ENCODE assay signal across 8 cellular contexts in genomic region chr1:89126234-89126580, GRCh38. TPM values are rescaled to one million over a fixed set of nuclear protein-coding genes. Genes with fewer than 3 reads are reported as not detected.
DNase-seq lines count a peak whose midpoint lies in the region; ATAC-seq, FAIRE-seq and TF ChIP-seq lines count a peak whose summit lies in the region.

No MANE protein-coding gene starts in this region.

- H3K4me1 Mint-ChIP-seq in HFFc6 (ENCODE audit: low read depth), result peaks cover 25% of the 10 kb centered on the region

- H3K36me3 ChIP-seq in DND-41 (ENCODE audit: insufficient read depth, low read length) (no peaks in the 10 kb centered on the region), K562 (ENCODE audit: control insufficient read depth, insufficient read depth, low read length) (no peaks in the 10 kb centered on the region), osteoblast (ENCODE audit: insufficient read depth, low read length) (no peaks in the 10 kb centered on the region), BE2C (no peaks in the 10 kb centered on the region)

- peak overlapping the region; percentile 72 for H3K27ac ChIP-seq in DND-41 (ENCODE audit: low read length)
- peak overlapping the region; percentile 58; the same call in 1 of the 3 replicates for H3K27ac ChIP-seq in K562 (ENCODE audit: extremely low read depth, low read depth, low read length)
- peak overlapping the region; percentile 57 for H3K27ac ChIP-seq in osteoblast (ENCODE audit: low read depth, low read length)

- H2AFZ ChIP-seq in DND-41 (ENCODE audit: low read depth, low read length) (peak overlapping the region; percentile 54; the same call in 1 of the 2 replicates), K562 (ENCODE audit: low read depth, low read length) (peak overlapping the region; percentile 65; the same call in 1 of the 2 replicates), osteoblast (ENCODE audit: low read length) (peak overlapping the region; percentile 98)

- no peak for TF ChIP-seq POLR2A in K562 (conservative IDR thresholded peaks at IDR 0.05)

- H3K4me2 ChIP-seq in DND-41 (ENCODE audit: insufficient read depth, low read length), result peak overlapping the region; percentile 46; the same call in 1 of the 2 replicates
- no peak overlapping the region for H3K4me2 ChIP-seq in K562 (ENCODE audit: insufficient read depth, low read length)
- H3K4me2 ChIP-seq in osteoblast (ENCODE audit: insufficient read depth, low read length), result peak overlapping the region; percentile 97

- H3K9ac ChIP-seq in DND-41 (ENCODE audit: low read depth, low read length), result no peak overlapping the region
- no peak overlapping the region for H3K9ac ChIP-seq in K562 (ENCODE audit: insufficient read depth in 1 of 2, low read depth in 2 of 2, low read length in 2 of 2)

- DNase-seq in DND-41, result no peak
- DNase-seq in HFFc6, result no peak
- DNase-seq in K562 (ENCODE audit: extremely low read depth in 1 of 4, low spot score in 3 of 4), result no peak
- DNase-seq in osteoblast (ENCODE audit: insufficient read length, low spot score, missing footprints), result no peak
- no peak for DNase-seq in GM20000 (ENCODE audit: low spot score)
- DNase-seq in BE2C, result no peak
- no peak for DNase-seq in NCI-H2081 (lab: John Stamatoyannopoulos, UW)
- DNase-seq in NCI-H69 (lab: John Stamatoyannopoulos, UW), result no peak

- TF ChIP-seq CTCF in DND-41 (IDR thresholded peaks at IDR 0.05; ENCODE audit: borderline replicate concordance, extremely low read depth, low read length, poor library complexity, severe bottlenecking) (no peak), HFFc6 (IDR thresholded peaks at IDR 0.05) (no peak), K562 (IDR thresholded peaks at IDR 0.05 in 2 of 3, conservative IDR thresholded peaks at IDR 0.05 in 1 of 3; ENCODE audit: insufficient read depth in 2 of 3, low read depth in 1 of 3, low read length in 3 of 3) (no peak), osteoblast (IDR thresholded peaks at IDR 0.05; ENCODE audit: extremely low read depth, low read depth, low read length) (no peak), GM20000 (IDR thresholded peaks at IDR 0.05; ENCODE audit: extremely low read depth, missing control alignments) (no peak), BE2C (IDR thresholded peaks at IDR 0.05; ENCODE audit: low read depth, low read length) (no peak)

- H3K9me3 ChIP-seq in DND-41 (ENCODE audit: insufficient read depth, low read length, severe bottlenecking) (no peaks in the 10 kb centered on the region), K562 (replicated peaks; ENCODE audit: control insufficient read depth, insufficient read depth, low read depth, low read length) (no peaks in the 10 kb centered on the region), osteoblast (ENCODE audit: low read depth, low read length) (no peaks in the 10 kb centered on the region), BE2C (no peaks in the 10 kb centered on the region)

- H3K4me3 Mint-ChIP-seq in HFFc6, result peak overlapping the region; percentile 67; the same call in 1 of the 2 replicates

- H3K4me1 ChIP-seq in DND-41 (ENCODE audit: insufficient read depth, low read length) (peaks cover 50% of the 10 kb centered on the region), K562 (replicated peaks in 1 of 2; ENCODE audit: control insufficient read depth in 2 of 2, insufficient read depth in 2 of 2, low read length in 2 of 2) (peaks cover 7 to 8% of the 10 kb centered on the region in 2 experiments; a peak in 3 of 5 replicates), osteoblast (ENCODE audit: insufficient read depth, low read length) (peaks cover 15% of the 10 kb centered on the region), BE2C (no peaks in the 10 kb centered on the region; the same call in 1 of the 2 replicates)

- intact Hi-C loops in K562 (cut with micrococcal nuclease), result no loop called here

- H3K9me3 Mint-ChIP-seq in HFFc6, result no peaks in the 10 kb centered on the region

- POLR2A ChIA-PET in K562 (lab: Yijun Ruan, JAX), result interaction anchor here (0.6 kb wide), 1 partner anchor 22 kb away, joined by 3 read pairs; no protein-coding TSS in a partner anchor

- H3K79me2 ChIP-seq in DND-41 (ENCODE audit: insufficient read depth, low read length) (no peaks in the 10 kb centered on the region), K562 (ENCODE audit: control insufficient read depth, insufficient read depth, low read length) (no peaks in the 10 kb centered on the region), osteoblast (ENCODE audit: insufficient read depth, low read length) (no peaks in the 10 kb centered on the region)

- in situ Hi-C loops in K562 (cut with MboI), result no loop called here

- no peaks in the 10 kb centered on the region for H3K9me1 ChIP-seq in K562 (ENCODE audit: control insufficient read depth, insufficient read depth, low read length)

- H3K27me3 Mint-ChIP-seq in HFFc6 (ENCODE audit: insufficient read depth), result peaks cover 5% of the 10 kb centered on the region

- no peak for TF ChIP-seq EP300 in K562 (IDR thresholded peaks at IDR 0.05; ENCODE audit: low read length)

- ATAC-seq in DND-41 (ENCODE audit: insufficient read depth, low read depth) (peak; percentile 30; the same call in 2 of the 3 replicates), K562 (no peak)

- H4K20me1 ChIP-seq in DND-41 (ENCODE audit: insufficient read depth, low read length) (no peaks in the 10 kb centered on the region), K562 (replicated peaks; ENCODE audit: control insufficient read depth, insufficient read depth, low read length) (no peaks in the 10 kb centered on the region), osteoblast (ENCODE audit: insufficient read depth, low read length) (no peaks in the 10 kb centered on the region)

- H3K4me3 ChIP-seq in DND-41 (ENCODE audit: low read depth in 1 of 2, low read length in 2 of 2), result no peak overlapping the region
- H3K4me3 ChIP-seq in K562, result no peak overlapping the region
- peak overlapping the region; percentile 80 for H3K4me3 ChIP-seq in osteoblast (ENCODE audit: insufficient read depth, low read length)
- H3K4me3 ChIP-seq in BE2C (ENCODE audit: low read depth, low read length), result no peak overlapping the region; the same call in 1 of the 2 replicates

- no peak for FAIRE-seq in K562 (lab: Jason Lieb, UNC)

- CTCF ChIA-PET in K562 (lab: Yijun Ruan, JAX; ENCODE audit: low intra/inter-chr PET ratio), result no interaction called here

- no peak for TF ChIP-seq RAD21 in K562 (CRISPR knock-in tag; conservative IDR thresholded peaks at IDR 0.05 in 1 of 2, IDR thresholded peaks at IDR 0.05 in 1 of 2)

- no peak overlapping the region for H3K27ac Mint-ChIP-seq in HFFc6

- no peaks in the 10 kb centered on the region for H3K36me3 Mint-ChIP-seq in HFFc6 (ENCODE audit: low read depth)

- H3K27me3 ChIP-seq in DND-41 (ENCODE audit: insufficient read depth, low read length, poor library complexity), result no peaks in the 10 kb centered on the region
- H3K27me3 ChIP-seq in K562 (ENCODE audit: control insufficient read depth in 2 of 2, insufficient read depth in 2 of 2, low read length in 2 of 2), result no peaks in the 10 kb centered on the region
- no peaks in the 10 kb centered on the region for H3K27me3 ChIP-seq in osteoblast (ENCODE audit: insufficient read depth, low read length)
- H3K27me3 ChIP-seq in BE2C, result no peaks in the 10 kb centered on the region

- BruUV-seq in K562 (replicated peaks; lab: Mats Ljungman, UMichigan), result no TSS peak

RNA-seq across cellular contexts. Expression of gene GBP2, which starts 0.3 kb away (rescaled TPM):
- under 1 TPM; 0.40 to 0.85 (median 0.52) TPM for total RNA-seq in HFFc6 (2021; fragmentation: NEBNext Ultra II Directional; extraction: Animal tissue kit (Norgen Biotek cat#: 25700))
- 0.21 and 0.55 TPM in 2 replicates for total RNA-seq in K562 (2011; cell fraction: chromatin; rRNA removed; ENCODE audit: low replicate concordance)
- 0.17 TPM in 1 of 2 replicates, not detected in the other for total RNA-seq in K562 (2011; cell fraction: nucleolus; rRNA removed)
- total RNA-seq in K562 (2011; cell fraction: nucleoplasm; rRNA removed), result 0.23 TPM in 1 of 2 replicates, not detected in the other
- 0.45 and 0.73 TPM in 2 replicates for total RNA-seq in K562 (2014; rRNA removed)
- total RNA-seq in K562 (2014; rRNA removed; fragmentation: Illumina TruSeq; extraction: Trizol), result 0.69 and 1.1 TPM in 2 replicates
- total RNA-seq in K562 (2015; rRNA removed; fragmentation: Illumina TruSeq; extraction: Trizol), result 2.0 and 2.2 TPM in 2 replicates
- total RNA-seq in K562 (2021), result 0.71 and 1.1 TPM in 2 replicates
- 0.45 and 2.2 TPM in 2 replicates for polyA plus RNA-seq in K562 (2011; rRNA removed)
- 0.21 and 1.7 TPM in 2 replicates for polyA plus RNA-seq in K562 (2011; cell fraction: cytosol; rRNA removed)
- 0.57 and 2.3 TPM in 2 replicates for polyA plus RNA-seq in K562 (2011; cell fraction: nucleus; rRNA removed)
- 1.7 and 7.3 TPM in 2 replicates for polyA plus RNA-seq in K562 (2012)
- polyA plus RNA-seq in K562 (2014; fragmentation: Illumina TruSeq; extraction: Trizol), result 0.98 and 1.0 TPM in 2 replicates
- under 1 TPM; 0.63 to 0.84 TPM for polyA plus RNA-seq in K562 (2014; fragmentation: Nextera tagmentation; extraction: Ambion mirVana)
- polyA plus RNA-seq in K562 (2014; rRNA removed), result 0.58 and 1.7 TPM in 2 replicates
- polyA minus RNA-seq in K562 (2011; rRNA and poly(A)+ RNA removed), result 0.49 and 2.9 TPM in 2 replicates
- polyA minus RNA-seq in K562 (2011; cell fraction: cytosol; rRNA and poly(A)+ RNA removed), result 1.0 TPM in 1 of 2 replicates, not detected in the other
- polyA minus RNA-seq in K562 (2011; cell fraction: nucleus; rRNA and poly(A)+ RNA removed), result 0.27 and 1.8 TPM in 2 replicates
- 43.3 and 55.0 TPM in 2 replicates for total RNA-seq in osteoblast
- 0.37 TPM for polyA plus RNA-seq in BE2C (2012; ENCODE audit: insufficient read depth, insufficient read length, low read depth)

RNA-seq across cellular contexts. Expression of gene GBP7, which starts 49.6 kb away (rescaled TPM):
- total RNA-seq in HFFc6 (2021; fragmentation: NEBNext Ultra II Directional; extraction: Animal tissue kit (Norgen Biotek cat#: 25700)), result not detected
- total RNA-seq in K562 (2011; cell fraction: chromatin; rRNA removed; ENCODE audit: low replicate concordance), result not detected in 2 replicates
- total RNA-seq in K562 (2011; cell fraction: nucleolus; rRNA removed), result not detected in 2 replicates
- total RNA-seq in K562 (2011; cell fraction: nucleoplasm; rRNA removed), result not detected in 2 replicates
- not detected in 2 replicates for total RNA-seq in K562 (2014; rRNA removed)
- total RNA-seq in K562 (2014; rRNA removed; fragmentation: Illumina TruSeq; extraction: Trizol), result not detected in 2 replicates
- not detected in 2 replicates for total RNA-seq in K562 (2015; rRNA removed; fragmentation: Illumina TruSeq; extraction: Trizol)
- total RNA-seq in K562 (2021), result not detected in 2 replicates
- not detected in 2 replicates for polyA plus RNA-seq in K562 (2011; rRNA removed)
- polyA plus RNA-seq in K562 (2011; cell fraction: cytosol; rRNA removed), result not detected in 2 replicates
- polyA plus RNA-seq in K562 (2011; cell fraction: nucleus; rRNA removed), result not detected in 2 replicates
- 0.03 TPM in 1 of 2 replicates, not detected in the other for polyA plus RNA-seq in K562 (2012)
- polyA plus RNA-seq in K562 (2014; fragmentation: Illumina TruSeq; extraction: Trizol), result not detected in 2 replicates
- under 1 TPM in 1 of 2 experiments, not detected in 1; 0.03 TPM for polyA plus RNA-seq in K562 (2014; fragmentation: Nextera tagmentation; extraction: Ambion mirVana)
- not detected in 2 replicates for polyA plus RNA-seq in K562 (2014; rRNA removed)
- polyA minus RNA-seq in K562 (2011; rRNA and poly(A)+ RNA removed), result not detected in 2 replicates
- not detected in 2 replicates for polyA minus RNA-seq in K562 (2011; cell fraction: cytosol; rRNA and poly(A)+ RNA removed)
- polyA minus RNA-seq in K562 (2011; cell fraction: nucleus; rRNA and poly(A)+ RNA removed), result not detected in 2 replicates
- total RNA-seq in osteoblast, result not detected in 2 replicates
- polyA plus RNA-seq in BE2C (2012; ENCODE audit: insufficient read depth, insufficient read length, low read depth), result not detected

Comparison
In these comparisons a context has a peak if more than half of its experiments do, and no peak if none do; other contexts are left out.
1. RNA of gene GBP2, which starts 0.3 kb away (total RNA-seq): 43.3 to 55.0 TPM in osteoblast; 0.17 to 2.2 TPM in K562 and 0.40 to 0.85 TPM in HFFc6; every median in the first group is over 10 times any median in the second.
2. Peak in every context shown above with its lines, with median percentiles within 50 percentile points of each other: H2AFZ ChIP-seq and H3K27ac ChIP-seq.